In the genomic region with DNA sequence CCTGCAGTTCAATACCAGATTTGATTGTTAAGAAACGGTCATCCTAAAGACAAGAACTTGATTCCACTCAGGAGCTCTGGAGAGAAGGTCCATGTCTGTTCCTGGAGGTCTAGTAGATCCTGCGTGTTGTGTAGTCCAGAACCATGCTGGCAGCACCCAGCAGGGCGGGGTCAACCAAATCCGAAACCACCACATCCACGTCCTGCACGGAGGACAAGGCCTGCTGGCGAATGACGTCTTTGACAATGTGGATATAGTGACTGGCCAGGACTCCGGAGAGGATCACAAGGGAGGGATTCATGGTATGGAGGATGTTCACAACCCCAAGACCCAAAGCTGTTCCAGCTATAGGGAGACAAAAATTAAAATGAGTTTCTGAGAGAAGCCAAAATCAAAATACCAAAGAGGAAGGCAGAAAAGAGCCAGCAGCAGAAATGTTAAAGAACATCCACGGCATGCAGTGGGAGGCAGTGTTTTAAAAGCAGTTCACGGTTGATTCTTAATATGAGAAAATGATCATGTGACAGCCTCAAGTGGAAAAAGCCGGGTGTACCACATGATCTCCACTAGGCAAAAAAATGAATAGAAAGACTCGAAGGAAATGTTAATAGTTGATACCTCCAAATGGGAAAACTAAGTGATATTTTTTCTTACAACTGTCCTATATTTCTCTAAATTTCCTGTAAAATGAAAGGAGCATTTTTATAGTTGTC, we compare ENCODE assay signal across 11 cellular contexts. TPM values are rescaled to one million over a fixed set of nuclear protein-coding genes. Genes with fewer than 3 reads are reported as not detected.
DNase-seq lines count a peak whose midpoint lies in the region; ATAC-seq and TF ChIP-seq lines count a peak whose summit lies in the region.
"Had no signal": no experiment of that assay in that cellular context is flagged by ENCODE, and none has a peak within 500 bp of the region (broad histone marks: within the 10 kb centered on the region; RNA-seq: fewer than 3 reads in every experiment).

No MANE protein-coding gene starts in this region.

- H3K4me2 ChIP-seq in mesenchymal stem cell (ENCODE audit: low read length, poor library complexity, severe bottlenecking), result no peak overlapping the region

- no peak for TF ChIP-seq POLR2A in erythroblast (IDR thresholded peaks at IDR 0.05; ENCODE audit: low read length)

- H3K36me3 ChIP-seq in mesenchymal stem cell (ENCODE audit: control insufficient read depth in 1 of 2, insufficient read depth in 2 of 2, low read depth in 1 of 2, low read length in 2 of 2), result peaks cover 50 to 88% of the 10 kb centered on the region in 2 experiments
- H3K36me3 ChIP-seq in mucosa of descending colon (ENCODE audit: low read depth), result peaks cover 22% of the 10 kb centered on the region
- peaks cover 58 to 70% of the 10 kb centered on the region in 2 donors for H3K36me3 ChIP-seq in ascending aorta

- H2BK15ac ChIP-seq in mesenchymal stem cell (ENCODE audit: low read depth, poor library complexity, severe bottlenecking), result no peak overlapping the region

- BruUV-seq in Calu3 (replicated peaks; lab: Mats Ljungman, UMichigan), result no TSS peak

- no peak overlapping the region for H3K27ac ChIP-seq in mesenchymal stem cell (ENCODE audit: low read length, poor library complexity, severe bottlenecking)
- H3K27ac ChIP-seq in ascending aorta, result no peak overlapping the region

- no peaks in the 10 kb centered on the region for H3K9me3 Mint-ChIP-seq in activated naive CD4-positive, alpha-beta T cell treated with anti-CD3 and anti-CD28 coated beads, Interleukin-2, amount 50 U/mL, for 72 hours
- no peaks in the 10 kb centered on the region for H3K9me3 Mint-ChIP-seq in Calu3 (ENCODE audit: low read depth, unreplicated experiment)

- H2BK5ac ChIP-seq in mesenchymal stem cell (ENCODE audit: low read depth, low read length, poor library complexity, severe bottlenecking), result no peak overlapping the region

- peak overlapping the region; percentile 80 to 86 for H3K27ac Mint-ChIP-seq in activated naive CD4-positive, alpha-beta T cell treated with anti-CD3 and anti-CD28 coated beads, Interleukin-2, amount 50 U/mL, for 72 hours
- no peak overlapping the region for H3K27ac Mint-ChIP-seq in Calu3 (ENCODE audit: unreplicated experiment)

- no peaks in the 10 kb centered on the region for H3K4me1 Mint-ChIP-seq in Calu3 (ENCODE audit: low read depth, unreplicated experiment)

- H2AK5ac ChIP-seq in mesenchymal stem cell (ENCODE audit: low read length, severe bottlenecking), result no peak overlapping the region

- H3K4me3 Mint-ChIP-seq in Calu3 (ENCODE audit: low read depth, unreplicated experiment), result no peak overlapping the region

- CTCF ChIA-PET in Calu3 (lab: Charles Lee), result no interaction called here

- no peak overlapping the region for H3K4ac ChIP-seq in mesenchymal stem cell (ENCODE audit: low read depth in 1 of 2, low read length in 2 of 2)

- no peak overlapping the region for H3K23ac ChIP-seq in mesenchymal stem cell (ENCODE audit: low read length in 2 of 2)

- H3K9ac ChIP-seq in mesenchymal stem cell (ENCODE audit: low read length), result peak overlapping the region; percentile 18

- intact Hi-C loops in mucosa of descending colon (cut with DNase I, micrococcal nuclease), result no loop called here
- intact Hi-C loops in Calu3 (cut with micrococcal nuclease; ENCODE audit: unreplicated experiment), result no loop called here
- intact Hi-C loops in ascending aorta (cut with DNase I), result no loop called here

- no peak for TF ChIP-seq CTCF in mucosa of descending colon (IDR thresholded peaks at IDR 0.05)
- no peak for TF ChIP-seq CTCF in Calu3 (IDR thresholded peaks at IDR 0.05; ENCODE audit: unreplicated experiment)
- peak in 1 of 3 experiments; percentile 7 for TF ChIP-seq CTCF in ascending aorta (IDR thresholded peaks at IDR 0.05)

- no peak for ATAC-seq in activated naive CD4-positive, alpha-beta T cell treated with anti-CD3 and anti-CD28 coated beads, Interleukin-2, amount 50 U/mL, for 72 hours
- no peak for ATAC-seq in mucosa of descending colon
- ATAC-seq: sciatic nerve had no signal

- peaks cover 1% of the 10 kb centered on the region for H3K9me3 ChIP-seq in mesenchymal stem cell (ENCODE audit: control insufficient read depth, low read length)
- no peaks in the 10 kb centered on the region for H3K9me3 ChIP-seq in mucosa of descending colon
- no peaks in the 10 kb centered on the region for H3K9me3 ChIP-seq in ascending aorta

- H3K27me3 Mint-ChIP-seq in Calu3 (ENCODE audit: unreplicated experiment), result no peaks in the 10 kb centered on the region

- no peaks in the 10 kb centered on the region for H3K27me3 ChIP-seq in mesenchymal stem cell (ENCODE audit: control insufficient read depth in 1 of 2, insufficient read depth in 1 of 2, low read length in 2 of 2)
- H3K27me3 ChIP-seq in ascending aorta, result no peaks in the 10 kb centered on the region

- no peak overlapping the region for H2BK120ac ChIP-seq in mesenchymal stem cell (ENCODE audit: low read depth, low read length)

- peaks cover 16% of the 10 kb centered on the region for H3K4me1 ChIP-seq in mesenchymal stem cell (ENCODE audit: control insufficient read depth, insufficient read depth, low read depth, low read length)
- H3K4me1 ChIP-seq in mucosa of descending colon (ENCODE audit: low read depth), result no peaks in the 10 kb centered on the region
- peaks cover 0 to 12% of the 10 kb centered on the region in 2 donors for H3K4me1 ChIP-seq in ascending aorta

- peak; percentile 29 for DNase-seq in AG20443 (ENCODE audit: low spot score)
- peak; percentile 16 for DNase-seq in DMS79 treated with DMSO at 0.1 percent for 48 hours (lab: John Stamatoyannopoulos, UW)
- DNase-seq in activated naive CD4-positive, alpha-beta T cell treated with anti-CD3 and anti-CD28 coated beads, Interleukin-2, amount 50 U/mL, for 72 hours (ENCODE audit: low spot score in 2 of 2), result no peak
- no peak for DNase-seq in mesenchymal stem cell
- no peak for DNase-seq in mucosa of descending colon
- DNase-seq in erythroblast (lab: John Stamatoyannopoulos, UW), result no peak
- no peak for DNase-seq in Calu3
- no peak for DNase-seq in ascending aorta (ENCODE audit: low spot score in 2 of 2)
- DNase-seq: activated effector memory CD4-positive, alpha-beta T cell treated with anti-CD3 and anti-CD28 coated beads, Interleukin-2, amount 50 U/mL, for 16 hours; GOT3 had no signal

- H3K14ac ChIP-seq in mesenchymal stem cell (ENCODE audit: low read length in 2 of 2), result no peak overlapping the region

- H4K91ac ChIP-seq in mesenchymal stem cell (ENCODE audit: low read length), result no peak overlapping the region

- H2BK12ac ChIP-seq in mesenchymal stem cell (ENCODE audit: low read length in 2 of 2), result peak overlapping the region in 1 of 2 experiments; percentile 64

- H3K79me1 ChIP-seq in mesenchymal stem cell (replicated peaks; ENCODE audit: low read length, poor library complexity, severe bottlenecking), result peaks cover 23% of the 10 kb centered on the region

- H4K8ac ChIP-seq in mesenchymal stem cell (ENCODE audit: low read length), result no peak overlapping the region

- H3K18ac ChIP-seq in mesenchymal stem cell (ENCODE audit: low read depth in 1 of 2, low read length in 2 of 2), result no peak overlapping the region

- WGBS in mesenchymal stem cell, result 92% methylated on average over 12 of the region's 13 CpGs

- peaks cover 0 to 25% of the 10 kb centered on the region in 2 donors for H3K36me3 Mint-ChIP-seq in activated naive CD4-positive, alpha-beta T cell treated with anti-CD3 and anti-CD28 coated beads, Interleukin-2, amount 50 U/mL, for 72 hours
- peaks cover 40% of the 10 kb centered on the region for H3K36me3 Mint-ChIP-seq in Calu3 (ENCODE audit: insufficient read depth, unreplicated experiment)

- H2AFZ ChIP-seq in mesenchymal stem cell (ENCODE audit: low read depth, low read length), result no peak overlapping the region

- no peak overlapping the region for H3K4me3 ChIP-seq in mesenchymal stem cell (ENCODE audit: insufficient read depth in 1 of 2, low read depth in 1 of 2, low read length in 2 of 2)
- H3K4me3 ChIP-seq in mucosa of descending colon, result no peak overlapping the region
- no peak overlapping the region for H3K4me3 ChIP-seq in ascending aorta

RNA-seq across cellular contexts. Expression of gene CLTA, which starts 26.7 kb away (rescaled TPM):
- 100 to 1,000 TPM in 1 of 2 donors, 10 to 100 TPM in 1; 77.0 to 127 TPM for total RNA-seq in activated naive CD4-positive, alpha-beta T cell treated with anti-CD3 and anti-CD28 coated beads, Interleukin-2, amount 50 U/mL, for 72 hours
- polyA plus RNA-seq in mesenchymal stem cell (2013, experiment 1 of 2), result 420 TPM
- 415 TPM for polyA plus RNA-seq in mesenchymal stem cell (2013, experiment 2 of 2)
- total RNA-seq in mucosa of descending colon (100 to 1,000 TPM; 165 to 206 (median 174) TPM), Calu3 (2022) (85.5 and 87.3 TPM in 2 replicates), ascending aorta (222 TPM)

RNA-seq across cellular contexts. Expression of gene GNE, which starts 40.8 kb away (rescaled TPM):
- total RNA-seq in activated naive CD4-positive, alpha-beta T cell treated with anti-CD3 and anti-CD28 coated beads, Interleukin-2, amount 50 U/mL, for 72 hours, result 10 to 100 TPM; 10.0 to 18.4 TPM
- polyA plus RNA-seq in mesenchymal stem cell (2013, experiment 1 of 2), result 8.1 TPM
- polyA plus RNA-seq in mesenchymal stem cell (2013, experiment 2 of 2), result 8.0 TPM
- 100 to 1,000 TPM in 1 of 3 donors, 10 to 100 TPM in 2; 56.6 to 107 (median 93.0) TPM for total RNA-seq in mucosa of descending colon
- 23.3 and 23.6 TPM in 2 replicates for total RNA-seq in Calu3 (2022)
- 7.2 TPM for total RNA-seq in ascending aorta

RNA-seq across cellular contexts. Expression of gene CCIN, which starts 48.2 kb away (rescaled TPM):
- not detected for total RNA-seq in activated naive CD4-positive, alpha-beta T cell treated with anti-CD3 and anti-CD28 coated beads, Interleukin-2, amount 50 U/mL, for 72 hours
- 0.01 TPM for polyA plus RNA-seq in mesenchymal stem cell (2013, experiment 1 of 2)
- 0.04 TPM for polyA plus RNA-seq in mesenchymal stem cell (2013, experiment 2 of 2)
- total RNA-seq in mucosa of descending colon, result under 1 TPM in 1 of 3 donors, not detected in 2; 0.25 TPM
- total RNA-seq in Calu3 (2022), result not detected in 2 replicates
- total RNA-seq in ascending aorta, result not detected
- total RNA-seq: sciatic nerve had no signal

Comparison
In these comparisons a context has a peak if more than half of its experiments do, and no peak if none do; other contexts are left out.
1. DNase-seq: peak in AG20443 (single experiment) and DMS79 treated with DMSO at 0.1 percent for 48 hours (single experiment); none in activated naive CD4-positive, alpha-beta T cell treated with anti-CD3 and anti-CD28 coated beads, Interleukin-2, amount 50 U/mL, for 72 hours (0 of 2), mesenchymal stem cell (single experiment), mucosa of descending colon (0 of 3), erythroblast (0 of 2), Calu3 (single experiment) and ascending aorta (0 of 2).